Comparison of ENCODE assay signal across 12 cellular contexts in genomic region chrX:129738466-129739308, GRCh38. TPM values are rescaled to one million over a fixed set of nuclear protein-coding genes. Genes with fewer than 3 reads are reported as not detected.
DNase-seq lines count a peak whose midpoint lies in the region; ATAC-seq and TF ChIP-seq lines count a peak whose summit lies in the region.
"Had no signal": no experiment of that assay in that cellular context is flagged by ENCODE, and none has a peak within 500 bp of the region (broad histone marks: within the 10 kb centered on the region; RNA-seq: fewer than 3 reads in every experiment).

Gene XPNPEP2 (plus strand): TSS chrX:129738979. CDS start chrX:129739214, 235 bp downstream.

- no peaks in the 10 kb centered on the region for H3K27me3 Mint-ChIP-seq in CD4-positive, CD25-positive, alpha-beta regulatory T cell

- peaks cover 16% of the 10 kb centered on the region for H3K4me1 ChIP-seq in CD4-positive, CD25-positive, alpha-beta regulatory T cell (ENCODE audit: control insufficient read depth, insufficient read depth, low read length, poor library complexity, severe bottlenecking)
- no peaks in the 10 kb centered on the region for H3K4me1 ChIP-seq in ovary (ENCODE audit: insufficient read depth)
- H3K4me1 ChIP-seq: thyroid gland had no signal

- H3K27me3 ChIP-seq in CD4-positive, CD25-positive, alpha-beta regulatory T cell (ENCODE audit: control insufficient read depth, insufficient read depth, low read length): no peaks in the 10 kb centered on the region
- H3K27me3 ChIP-seq in ovary: no peaks in the 10 kb centered on the region
- H3K27me3 ChIP-seq: thyroid gland had no signal

- intact Hi-C loops in Right ventricle myocardium inferior (cut with DNase I) (no loop called here), ovary (cut with DNase I) (no loop called here)

- TF ChIP-seq EP300 in ovary (IDR thresholded peaks at IDR 0.05): no peak

- H3K4me1 Mint-ChIP-seq in CD4-positive, CD25-positive, alpha-beta regulatory T cell: peaks cover 7 to 41% (median 17%) of the 10 kb centered on the region in 4 donors

- TF ChIP-seq CTCF in ovary (IDR thresholded peaks at IDR 0.05): no peak

- H3K4me3 Mint-ChIP-seq in CD4-positive, CD25-positive, alpha-beta regulatory T cell: peak within 1 kb of the TSS in 1 of 4 donors; percentile 78

- no peak for DNase-seq in CD4-positive, CD25-positive, alpha-beta regulatory T cell
- DNase-seq in RPMI7951 (ENCODE audit: low read depth) (peak; percentile 31), Right ventricle myocardium inferior (ENCODE audit: missing footprints) (peak; percentile 73), ovary (peak; percentile 29 to 53 (median 46)), middle frontal gyrus (ENCODE audit: extremely low spot score, low spot score) (no peak)
- no peak for DNase-seq in activated CD4-positive, CD25-positive, alpha-beta regulatory T cell (lab: John Stamatoyannopoulos, UW)
- DNase-seq: cortex of kidney, MM.1S, thyroid gland had no signal

- H3K4me3 ChIP-seq in CD4-positive, CD25-positive, alpha-beta regulatory T cell (ENCODE audit: low read depth, low read length): no peak within 1 kb of the TSS
- H3K4me3 ChIP-seq in ovary: no peak within 1 kb of the TSS
- H3K4me3 ChIP-seq: thyroid gland had no signal

- no peaks in the 10 kb centered on the region for H3K9me3 ChIP-seq in CD4-positive, CD25-positive, alpha-beta regulatory T cell (ENCODE audit: control insufficient read depth in 2 of 2, low read length in 2 of 2)
- no peaks in the 10 kb centered on the region for H3K9me3 ChIP-seq in ovary
- H3K9me3 ChIP-seq: thyroid gland had no signal

- H3K36me3 ChIP-seq in CD4-positive, CD25-positive, alpha-beta regulatory T cell (ENCODE audit: control insufficient read depth, insufficient read depth, low read length): no peaks in the 10 kb centered on the region
- no peaks in the 10 kb centered on the region for H3K36me3 ChIP-seq in ovary
- H3K36me3 ChIP-seq: thyroid gland had no signal

- H3K9me3 Mint-ChIP-seq in CD4-positive, CD25-positive, alpha-beta regulatory T cell: no peaks in the 10 kb centered on the region

- H3K27ac Mint-ChIP-seq in CD4-positive, CD25-positive, alpha-beta regulatory T cell: peak within 1 kb of the TSS; percentile 51 to 74 (median 58)

- peaks cover 3% of the 10 kb centered on the region for H3K36me3 Mint-ChIP-seq in CD4-positive, CD25-positive, alpha-beta regulatory T cell

- TF ChIP-seq POLR2A in ovary (IDR thresholded peaks at IDR 0.05): no peak

- H3K27ac ChIP-seq in CD4-positive, CD25-positive, alpha-beta regulatory T cell (ENCODE audit: insufficient read depth, low read length, poor library complexity, severe bottlenecking): no peak within 1 kb of the TSS
- H3K27ac ChIP-seq in ovary: peak within 1 kb of the TSS in 1 of 2 donors; percentile 4

- WGBS in ovary, 3 donors: 21 to 30% (median 29%) methylated on average over 13 of the region's 13 CpGs

- no peak for ATAC-seq in CD4-positive, CD25-positive, alpha-beta regulatory T cell (ENCODE audit: low read depth in 2 of 2)
- ATAC-seq in Right ventricle myocardium inferior: peak; percentile 86
- ATAC-seq in HG03045 (IDR thresholded peaks at IDR 0.05; ENCODE audit: unreplicated experiment): no peak
- no peak for ATAC-seq in HG02610 (IDR thresholded peaks at IDR 0.05; ENCODE audit: unreplicated experiment)

RNA-seq across cellular contexts. Expression of gene XPNPEP2, which starts in this region (rescaled TPM):
- total RNA-seq in CD4-positive, CD25-positive, alpha-beta regulatory T cell: 0.99 TPM
- polyA plus RNA-seq in CD4-positive, CD25-positive, alpha-beta regulatory T cell: under 1 TPM; 0.17 to 0.75 (median 0.41) TPM
- total RNA-seq in RPMI7951 (2014; rRNA removed; shearing (Covaris generic)): not detected in 2 replicates
- total RNA-seq in Right ventricle myocardium inferior (0.68 TPM), ovary (1 to 10 TPM in 5 of 7 donors, under 1 TPM in 2; 0.28 to 6.4 (median 1.4) TPM)
- polyA plus RNA-seq in ovary: 1 to 10 TPM in 1 of 2 donors, under 1 TPM in 1; 0.58 to 4.0 TPM
- polyA plus RNA-seq: keratinocyte had no signal

Comparison
In these comparisons a context has a peak if more than half of its experiments do, and no peak if none do; other contexts are left out.
1. Peak in DNase-seq in RPMI7951; RNA of the gene not detected or under 1 TPM.
2. Peak in DNase-seq and ATAC-seq in Right ventricle myocardium inferior; RNA of the gene not detected or under 1 TPM.
3. DNase-seq: peak in ovary (5 of 5); none in CD4-positive, CD25-positive, alpha-beta regulatory T cell (0 of 3), activated CD4-positive, CD25-positive, alpha-beta regulatory T cell (0 of 4) and middle frontal gyrus (single experiment).